ENCODE assay signal across 17 cellular contexts in genomic region chr15:93826798-93827197, GRCh38.
"Had no signal": no experiment of that assay in that cellular context is flagged by ENCODE, and none has a peak within 500 bp of the region (broad histone marks: within the 10 kb centered on the region; RNA-seq: fewer than 3 reads in every experiment).

No MANE protein-coding gene starts in this region.

- H3K9me3 ChIP-seq: adrenal gland had no signal

- H3K4me1 ChIP-seq: adrenal gland had no signal

- H3K27ac ChIP-seq: adrenal gland, foreskin keratinocyte, VCaP had no signal

- H3K27me3 ChIP-seq: adrenal gland, foreskin keratinocyte had no signal

- ATAC-seq: activated naive CD4-positive, alpha-beta T cell treated with anti-CD3 and anti-CD28 coated beads, Interleukin-2, amount 50 U/mL, for 72 hours; foreskin keratinocyte; natural killer cell treated with Interleukin-12 subunit alpha and Interleukin-12 subunit beta and Interleukin-15 and Interleukin-18, amount 100 ng/mL, for 72 hours; stimulated activated naive CD8-positive, alpha-beta T cell treated with anti-CD3 and anti-CD28 coated beads, Interleukin-15, amount 100 ng/mL, for 72 hours had no signal

- H3K36me3 ChIP-seq: adrenal gland had no signal

- H3K4me3 ChIP-seq: adrenal gland, lung had no signal

- DNase-seq: activated CD4-positive, alpha-beta T cell treated with anti-CD3 and anti-CD28 coated beads for 1 hour; activated CD4-positive, alpha-beta T cell treated with anti-CD3 and anti-CD28 coated beads, Interleukin-2, amount 50 U/mL, for 48 hours; activated gamma-delta T cell treated with Interleukin-2 at 50 U/mL for 16 hours; activated T-cell treated with anti-CD3 and anti-CD28 coated beads for 4 hours; adrenal gland; effector CD8-positive, alpha-beta T cell; posterior cingulate gyrus; small intestine; stimulated activated CD4-positive, alpha-beta T cell treated with anti-CD3 and anti-CD28 coated beads, Interleukin-4, amount 100 ng/mL, for 1 hour; stimulated activated naive CD8-positive, alpha-beta T cell treated with anti-CD3 and anti-CD28 coated beads, Interleukin-15, amount 100 ng/mL, for 72 hours; SW 1271; T-helper 2 cell had no signal
